21 cellular contexts compared by ENCODE assay signal in the genomic region with DNA sequence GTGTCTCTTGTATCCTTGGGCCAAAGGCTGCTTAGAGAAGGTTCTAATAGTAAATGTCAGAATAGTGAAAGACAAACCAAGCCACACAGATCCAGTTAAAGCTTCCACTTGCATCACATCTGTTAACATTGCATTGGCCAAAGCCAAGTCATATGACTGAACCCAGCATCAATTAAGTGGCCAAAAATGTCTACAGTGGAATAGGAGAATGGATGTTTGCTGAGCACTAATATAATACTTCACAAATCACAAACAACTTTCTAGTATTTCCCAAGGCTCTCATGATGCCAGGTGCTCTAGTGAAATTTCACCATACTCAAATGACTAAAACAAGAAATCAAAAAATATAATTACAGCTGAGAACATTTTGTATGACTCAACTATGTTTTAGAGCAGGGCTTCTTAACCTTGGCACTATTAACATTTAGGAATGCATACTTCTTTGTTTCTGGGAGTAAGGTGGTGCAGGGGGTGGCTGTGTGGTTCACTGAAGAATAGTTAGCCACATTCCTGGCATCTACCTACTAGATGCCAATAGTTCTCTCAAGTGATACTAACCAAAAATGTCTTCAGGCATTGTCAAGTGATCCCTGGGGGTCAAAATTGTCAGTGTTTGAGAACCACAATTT.
"Had no signal": no experiment of that assay in that cellular context is flagged by ENCODE, and none has a peak within 500 bp of the region (broad histone marks: within the 10 kb centered on the region; RNA-seq: fewer than 3 reads in every experiment).

No MANE protein-coding gene starts in this region.

- H3K4me1 ChIP-seq: esophagus squamous epithelium, neural progenitor cell, stomach, transverse colon had no signal

- DNase-seq: cerebellar nuclear complex; effector CD4-positive, alpha-beta T cell; esophagus squamous epithelium; foreskin fibroblast; head of caudate nucleus; kidney; mesenchymal stem cell; midbrain; nucleus accumbens; ovary; right cardiac atrium; small intestine; stimulated activated CD4-positive, alpha-beta T cell treated with anti-CD3 and anti-CD28 coated beads, Interleukin-12 subunit alpha, Interleukin-12 subunit beta, amount 100 ng/mL, for 4 hours; stimulated activated naive CD4-positive, alpha-beta T cell; stomach; substantia nigra; transverse colon had no signal

- ATAC-seq: natural killer cell treated with Interleukin-12 subunit alpha and Interleukin-12 subunit beta and Interleukin-15 and Interleukin-18, amount 100 ng/mL, for 72 hours; right cardiac atrium had no signal

- H3K36me3 ChIP-seq: esophagus squamous epithelium, neural progenitor cell, ovary, stomach, thoracic aorta, transverse colon had no signal

- H3K4me3 ChIP-seq: esophagus squamous epithelium, hepatocyte, neural progenitor cell, ovary, stomach, thoracic aorta, transverse colon had no signal

- H3K27ac ChIP-seq: esophagus squamous epithelium, hepatocyte, neural progenitor cell, ovary, stomach, thoracic aorta, transverse colon had no signal

- H3K9me3 ChIP-seq: esophagus squamous epithelium, ovary, thoracic aorta, transverse colon had no signal

- H3K27me3 ChIP-seq: esophagus squamous epithelium, hepatocyte, neural progenitor cell, ovary, stomach, transverse colon had no signal
